Comparison of ENCODE assay signal across 15 cellular contexts in the genomic region with DNA sequence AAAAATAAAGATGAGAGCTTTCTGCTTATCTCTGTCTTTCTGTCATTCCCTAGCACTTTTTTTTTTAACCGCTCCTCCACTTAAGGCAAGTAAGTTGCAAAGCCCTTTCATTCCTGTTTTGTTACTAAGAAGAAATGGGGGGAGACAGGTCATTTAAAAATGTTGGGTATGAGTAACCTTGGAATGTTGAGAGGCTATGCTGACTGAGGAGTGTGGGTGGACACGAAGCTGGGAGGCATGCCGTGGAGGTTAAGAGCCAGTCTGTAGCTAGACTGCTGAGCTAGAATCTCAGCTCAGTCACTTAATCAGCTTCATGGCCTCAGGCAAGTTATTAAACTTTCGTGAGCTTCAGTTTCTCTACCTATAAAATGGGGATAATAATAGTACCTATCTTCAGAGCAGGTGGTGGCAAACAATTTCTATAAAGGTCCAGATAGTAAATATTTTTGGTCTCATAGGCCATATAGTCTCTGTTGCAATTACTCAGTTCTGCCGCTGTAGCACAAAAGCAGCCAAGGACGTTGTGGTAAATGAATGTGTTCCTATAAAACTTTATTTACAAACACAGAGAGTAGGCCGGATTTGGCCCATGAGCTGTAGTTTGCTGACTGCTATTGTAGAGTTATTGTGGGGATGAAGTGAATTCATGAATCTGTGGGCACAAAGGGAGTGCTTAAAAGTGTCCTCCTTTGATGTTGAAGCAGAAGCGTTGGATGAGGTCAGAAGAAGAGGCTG.
A peak's percentile ranks its signal among the peaks of the same experiment; 100 is the strongest.
DNase-seq lines count a peak whose midpoint lies in the region; ATAC-seq and TF ChIP-seq lines count a peak whose summit lies in the region.
"Had no signal": no experiment of that assay in that cellular context is flagged by ENCODE, and none has a peak within 500 bp of the region (broad histone marks: within the 10 kb centered on the region; RNA-seq: fewer than 3 reads in every experiment).

No MANE protein-coding gene starts in this region.

- H3K4me2 ChIP-seq in PC-3 (ENCODE audit: low read length): peak overlapping the region; percentile 26; the same call in 1 of the 2 replicates

- H3K9me3 Mint-ChIP-seq in activated naive CD4-positive, alpha-beta T cell treated with anti-CD3 and anti-CD28 coated beads, Interleukin-2, amount 10 ng/mL, durations not matched to agents 7 days and 5 days: no peaks in the 10 kb centered on the region
- H3K9me3 Mint-ChIP-seq: central memory CD8-positive, alpha-beta T cell had no signal

- H3K27me3 ChIP-seq in PC-3 (ENCODE audit: low read length) (no peaks in the 10 kb centered on the region), suprapubic skin (peaks cover 14% of the 10 kb centered on the region)
- H3K27me3 ChIP-seq: tibial nerve had no signal

- POLR2A ChIA-PET in PC-3 (lab: Charles Lee; ENCODE audit: unreplicated experiment) (no interaction called here), GM10248 (lab: Yijun Ruan, JAX) (no interaction called here)

- no peak for TF ChIP-seq EP300 in suprapubic skin (IDR thresholded peaks at IDR 0.05)

- no peaks in the 10 kb centered on the region for H4K20me1 ChIP-seq in PC-3 (ENCODE audit: low read length)

- H3K27me3 Mint-ChIP-seq in activated naive CD4-positive, alpha-beta T cell treated with anti-CD3 and anti-CD28 coated beads, Interleukin-2, amount 10 ng/mL, durations not matched to agents 7 days and 5 days: peaks cover 10% of the 10 kb centered on the region

- TF ChIP-seq CTCF in PC-3 (conservative IDR thresholded peaks at IDR 0.05; ENCODE audit: low read depth, low read length) (0 out of 2 replicates have a peak, but pooled peaks have one; percentile 33), omental fat pad (IDR thresholded peaks at IDR 0.05) (no peak), suprapubic skin (IDR thresholded peaks at IDR 0.05) (no peak), GM10248 (IDR thresholded peaks at IDR 0.05; ENCODE audit: control extremely low read depth, extremely low read depth, low read depth, missing control alignments) (no peak)

- no peaks in the 10 kb centered on the region for H3F3A ChIP-seq in PC-3 (ENCODE audit: low read length, unreplicated experiment)

- no peaks in the 10 kb centered on the region for H3K4me1 Mint-ChIP-seq in activated naive CD4-positive, alpha-beta T cell treated with anti-CD3 and anti-CD28 coated beads, Interleukin-2, amount 10 ng/mL, durations not matched to agents 7 days and 5 days
- H3K4me1 Mint-ChIP-seq: central memory CD8-positive, alpha-beta T cell; naive thymus-derived CD8-positive, alpha-beta T cell; T-cell had no signal

- DNase-seq in Daoy (ENCODE audit: low read depth): peak; percentile 94
- peak; percentile 56 for DNase-seq in PC-3
- DNase-seq in epidermal melanocyte (ENCODE audit: insufficient read length, low spot score): peak; percentile 51
- DNase-seq in omental fat pad (ENCODE audit: low spot score): no peak
- no peak for DNase-seq in suprapubic skin (ENCODE audit: low spot score in 2 of 2)
- DNase-seq in activated naive CD4-positive, alpha-beta T cell treated with anti-CD3 and anti-CD28 coated beads, Interleukin-2, amount 10 ng/mL, durations not matched to agents 7 days and 5 days: no peak
- no peak for DNase-seq in GM10248 (ENCODE audit: extremely low spot score)
- DNase-seq: DMS53; heart left ventricle; naive thymus-derived CD8-positive, alpha-beta T cell; NCI-H2227 treated with DMSO at 0.1 percent for 48 hours; T-cell had no signal

- H3K4me3 ChIP-seq in PC-3 (ENCODE audit: low read length) (no peak overlapping the region), suprapubic skin (no peak overlapping the region)
- H3K4me3 ChIP-seq: heart left ventricle, tibial nerve had no signal

- peaks cover 25% of the 10 kb centered on the region for H3K4me1 ChIP-seq in PC-3 (ENCODE audit: insufficient read depth, low read length)
- no peaks in the 10 kb centered on the region for H3K4me1 ChIP-seq in suprapubic skin
- H3K4me1 ChIP-seq: tibial nerve had no signal

- intact Hi-C loops in PC-3 (cut with micrococcal nuclease): no loop called here

- CTCF ChIA-PET in PC-3 (lab: Charles Lee) (no interaction called here), GM10248 (lab: Yijun Ruan, JAX) (interaction anchor here (0.8 kb wide), 1 partner anchor 282 kb away, joined by 3 read pairs; no protein-coding TSS in a partner anchor)
- CTCF ChIA-PET in activated naive CD4-positive, alpha-beta T cell treated with anti-CD3 and anti-CD28 coated beads, Interleukin-2, amount 10 ng/mL, durations not matched to agents 7 days and 5 days (lab: Charles Lee): no interaction called here

- peak overlapping the region; percentile 57; the same call in 1 of the 2 replicates for H2AFZ ChIP-seq in PC-3 (ENCODE audit: low read length)

- H3K9me3 ChIP-seq in PC-3 (ENCODE audit: low read length): no peaks in the 10 kb centered on the region
- no peaks in the 10 kb centered on the region for H3K9me3 ChIP-seq in suprapubic skin
- H3K9me3 ChIP-seq: heart left ventricle, tibial nerve had no signal

- 86% methylated on average over 8 of the region's 8 CpGs for WGBS in suprapubic skin

- H3K4me3 Mint-ChIP-seq in activated naive CD4-positive, alpha-beta T cell treated with anti-CD3 and anti-CD28 coated beads, Interleukin-2, amount 10 ng/mL, durations not matched to agents 7 days and 5 days: no peak overlapping the region
- H3K4me3 Mint-ChIP-seq: central memory CD8-positive, alpha-beta T cell; naive thymus-derived CD8-positive, alpha-beta T cell; T-cell had no signal

- no peaks in the 10 kb centered on the region for H3K36me3 ChIP-seq in PC-3 (ENCODE audit: low read depth, low read length)
- H3K36me3 ChIP-seq in suprapubic skin: no peaks in the 10 kb centered on the region
- H3K36me3 ChIP-seq: heart left ventricle, tibial nerve had no signal

- no peak overlapping the region for H3K9ac ChIP-seq in PC-3 (ENCODE audit: low read length)

- no peaks in the 10 kb centered on the region for H3K36me3 Mint-ChIP-seq in activated naive CD4-positive, alpha-beta T cell treated with anti-CD3 and anti-CD28 coated beads, Interleukin-2, amount 10 ng/mL, durations not matched to agents 7 days and 5 days
- H3K36me3 Mint-ChIP-seq: naive thymus-derived CD8-positive, alpha-beta T cell; T-cell had no signal

- H3K79me2 ChIP-seq in PC-3 (ENCODE audit: low read length): no peaks in the 10 kb centered on the region

- H3K27ac ChIP-seq in PC-3 (ENCODE audit: low read length) (no peak overlapping the region), suprapubic skin (no peak overlapping the region)
- H3K27ac ChIP-seq: heart left ventricle, tibial nerve had no signal

- ATAC-seq in PC-3: peak; percentile 58
- ATAC-seq in omental fat pad (ENCODE audit: low FRiP score): peak; percentile 70
- no peak for ATAC-seq in HG02840 (IDR thresholded peaks at IDR 0.05; ENCODE audit: low FRiP score, unreplicated experiment)
- ATAC-seq: heart left ventricle; naive thymus-derived CD8-positive, alpha-beta T cell; T-cell had no signal

- no peak for TF ChIP-seq POLR2A in suprapubic skin (IDR thresholded peaks at IDR 0.05)

- no peak overlapping the region for H3K27ac Mint-ChIP-seq in activated naive CD4-positive, alpha-beta T cell treated with anti-CD3 and anti-CD28 coated beads, Interleukin-2, amount 10 ng/mL, durations not matched to agents 7 days and 5 days
- H3K27ac Mint-ChIP-seq: naive thymus-derived CD8-positive, alpha-beta T cell; T-cell had no signal

- BruUV-seq in PC-3 (replicated peaks; lab: Mats Ljungman, UMichigan): no TSS peak

- no peaks in the 10 kb centered on the region for H3K9me2 ChIP-seq in PC-3 (replicated peaks; ENCODE audit: low read length)

Comparison
In these comparisons a context has a peak if more than half of its experiments do, and no peak if none do; other contexts are left out.
1. DNase-seq: peak in Daoy (single experiment), PC-3 (single experiment) and epidermal melanocyte (single experiment); none in omental fat pad (single experiment), suprapubic skin (0 of 2), activated naive CD4-positive, alpha-beta T cell treated with anti-CD3 and anti-CD28 coated beads, Interleukin-2, amount 10 ng/mL, durations not matched to agents 7 days and 5 days (single experiment) and GM10248 (single experiment).